20 cellular contexts compared by ENCODE assay signal in the genomic region with DNA sequence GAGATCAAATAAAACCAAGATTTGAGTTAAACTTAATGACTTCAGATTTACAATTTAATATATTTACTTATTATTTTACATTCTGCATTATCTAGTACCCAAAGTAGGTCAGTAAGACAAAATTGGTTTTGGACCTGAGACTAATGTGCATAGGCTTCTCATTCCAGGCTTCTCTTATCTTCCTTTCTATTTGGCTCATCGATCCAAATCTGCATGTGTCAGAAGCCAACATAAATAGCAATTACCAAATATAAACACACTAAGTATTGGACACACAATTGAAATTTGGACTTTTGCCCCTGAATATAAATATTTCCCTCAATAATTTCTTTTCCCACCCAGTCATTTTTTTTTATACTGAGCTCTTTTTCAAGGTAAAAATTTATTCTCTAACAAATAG.
"Had no signal": no experiment of that assay in that cellular context is flagged by ENCODE, and none has a peak within 500 bp of the region (broad histone marks: within the 10 kb centered on the region; RNA-seq: fewer than 3 reads in every experiment).

No MANE protein-coding gene starts in this region.

- H3K27ac ChIP-seq: gastrocnemius medialis, heart right ventricle, left lung, lower lobe of right lung, neural progenitor cell, ovary, right atrium auricular region had no signal

- H3K4me2 ChIP-seq: neural progenitor cell had no signal

- ATAC-seq: effector memory CD8-positive, alpha-beta T cell; gastrocnemius medialis; heart right ventricle; left lung; lower lobe of right lung; natural killer cell treated with Interleukin-12 subunit alpha and Interleukin-12 subunit beta and Interleukin-15 and Interleukin-18, amount 100 ng/mL, for 72 hours had no signal

- DNase-seq: effector memory CD8-positive, alpha-beta T cell; gastrocnemius medialis; heart right ventricle; hypothalamus; left lung; lower lobe of right lung; mesenchymal stem cell; midbrain; nucleus accumbens; ovary; small intestine; stimulated activated CD4-positive, alpha-beta T cell treated with anti-CD3 and anti-CD28 coated beads, Interleukin-12 subunit alpha, Interleukin-12 subunit beta, amount 100 ng/mL, for 4 hours; stimulated activated naive CD4-positive, alpha-beta T cell; trophoblast cell had no signal

- FAIRE-seq: colon, islet of Langerhans, small intestine had no signal

- H3K4me1 Mint-ChIP-seq: neural progenitor cell had no signal

- H3K9ac ChIP-seq: neural progenitor cell had no signal

- H3K36me3 Mint-ChIP-seq: natural killer cell treated with Interleukin-12 subunit alpha and Interleukin-12 subunit beta and Interleukin-15 and Interleukin-18, amount 100 ng/mL, for 72 hours; neural progenitor cell had no signal

- H3K27me3 Mint-ChIP-seq: dendritic cell treated with granulocyte-macrophage colony-stimulating factor and Interleukin-4, amounts not matched to agents 40 ng/mL and 50 ng/mL, for 4 days had no signal

- H3K27me3 ChIP-seq: gastrocnemius medialis, heart right ventricle, left lung, neural progenitor cell, ovary, right atrium auricular region had no signal

- H2AFZ ChIP-seq: neural progenitor cell had no signal

- H3K9me3 Mint-ChIP-seq: effector memory CD8-positive, alpha-beta T cell had no signal

- H3K36me3 ChIP-seq: gastrocnemius medialis, heart right ventricle, left lung, lower lobe of right lung, neural progenitor cell, ovary, right atrium auricular region had no signal

- H3K4me1 ChIP-seq: gastrocnemius medialis, heart right ventricle, left lung, lower lobe of right lung, neural progenitor cell, right atrium auricular region had no signal

- H3K4me3 Mint-ChIP-seq: dendritic cell treated with granulocyte-macrophage colony-stimulating factor and Interleukin-4, amounts not matched to agents 40 ng/mL and 50 ng/mL, for 4 days; effector memory CD8-positive, alpha-beta T cell; natural killer cell treated with Interleukin-12 subunit alpha and Interleukin-12 subunit beta and Interleukin-15 and Interleukin-18, amount 100 ng/mL, for 72 hours; neural progenitor cell had no signal

- H3K9me3 ChIP-seq: gastrocnemius medialis, left lung, lower lobe of right lung, ovary, right atrium auricular region had no signal

- H3K27ac Mint-ChIP-seq: dendritic cell treated with granulocyte-macrophage colony-stimulating factor and Interleukin-4, amounts not matched to agents 40 ng/mL and 50 ng/mL, for 4 days; effector memory CD8-positive, alpha-beta T cell; natural killer cell treated with Interleukin-12 subunit alpha and Interleukin-12 subunit beta and Interleukin-15 and Interleukin-18, amount 100 ng/mL, for 72 hours; neural progenitor cell had no signal

- H3K4me3 ChIP-seq: gastrocnemius medialis, heart right ventricle, left lung, lower lobe of right lung, neural progenitor cell, ovary, right atrium auricular region had no signal
